ENCODE assay signal across 17 cellular contexts in the genomic region with DNA sequence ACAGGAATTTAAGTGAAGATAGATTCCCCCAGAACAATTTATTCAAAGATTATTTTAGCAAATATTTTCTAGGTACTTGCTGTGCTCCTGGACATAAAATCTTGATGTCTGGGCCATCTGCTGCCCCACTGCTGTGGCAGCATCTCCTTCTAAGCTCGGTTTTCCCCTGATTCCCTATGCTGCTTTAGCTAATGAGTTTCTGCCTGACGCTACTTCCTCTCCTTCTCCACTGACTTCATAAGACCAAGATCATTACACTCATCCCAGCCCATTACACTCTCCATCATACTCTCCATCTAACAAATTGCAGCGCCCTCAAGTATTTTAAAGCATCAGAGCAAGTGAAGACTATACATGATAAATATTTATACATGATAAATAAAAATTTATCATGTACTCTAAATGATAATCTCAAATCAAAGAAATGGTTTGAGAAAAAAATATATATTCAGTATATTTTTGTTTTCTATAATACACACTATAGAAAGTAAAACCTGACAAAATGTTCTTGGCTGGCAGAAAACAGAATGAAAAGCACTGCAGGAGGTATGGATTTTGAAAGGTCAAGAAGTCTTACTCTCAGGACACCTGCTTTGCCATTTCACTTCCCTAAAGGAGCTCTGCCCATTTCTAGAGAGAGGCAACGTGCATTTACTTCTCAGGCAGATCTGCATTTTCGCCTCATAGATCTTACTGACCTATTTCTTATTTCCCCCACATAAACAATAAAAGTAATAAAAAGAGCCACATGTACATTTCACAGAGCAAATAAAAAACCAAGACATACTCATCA.
DNase-seq lines count a peak whose midpoint lies in the region; ATAC-seq and TF ChIP-seq lines count a peak whose summit lies in the region.
"Had no signal": no experiment of that assay in that cellular context is flagged by ENCODE, and none has a peak within 500 bp of the region (broad histone marks: within the 10 kb centered on the region; RNA-seq: fewer than 3 reads in every experiment).

No MANE protein-coding gene starts in this region.

- intact Hi-C loops in heart right ventricle (cut with DNase I) = no loop called here

- peaks cover 2% of the 10 kb centered on the region for H3K27me3 Mint-ChIP-seq in neural progenitor cell (ENCODE audit: insufficient read depth, low read depth)
- H3K27me3 Mint-ChIP-seq: CD4-positive, CD25-positive, alpha-beta regulatory T cell; central memory CD8-positive, alpha-beta T cell; stimulated activated naive CD8-positive, alpha-beta T cell treated with anti-CD3 and anti-CD28 coated beads, Interleukin-15, amount 100 ng/mL, for 72 hours; T-helper 17 cell had no signal

- peak overlapping the region; percentile 26 for H3K4me2 ChIP-seq in neural progenitor cell

- no peak overlapping the region for H3K4me3 Mint-ChIP-seq in neural progenitor cell
- H3K4me3 Mint-ChIP-seq: CD4-positive, CD25-positive, alpha-beta regulatory T cell; central memory CD8-positive, alpha-beta T cell; H9; stimulated activated naive CD8-positive, alpha-beta T cell treated with anti-CD3 and anti-CD28 coated beads, Interleukin-15, amount 100 ng/mL, for 72 hours; T-helper 17 cell had no signal

- no peaks in the 10 kb centered on the region for H4K20me1 ChIP-seq in neural progenitor cell (ENCODE audit: low read depth)

- 88 to 89% methylated on average over 5 of the region's 5 CpGs for WGBS in heart right ventricle, 2 donors

- no peak overlapping the region for H3K4me3 ChIP-seq in neural progenitor cell
- H3K4me3 ChIP-seq in heart right ventricle = no peak overlapping the region
- H3K4me3 ChIP-seq: skin epidermis had no signal

- no peaks in the 10 kb centered on the region for H3K36me3 ChIP-seq in neural progenitor cell
- H3K36me3 ChIP-seq in heart right ventricle = no peaks in the 10 kb centered on the region

- no peak overlapping the region for H3K9ac ChIP-seq in neural progenitor cell

- peak overlapping the region; percentile 20 for H3K27ac Mint-ChIP-seq in neural progenitor cell
- H3K27ac Mint-ChIP-seq: CD4-positive, CD25-positive, alpha-beta regulatory T cell; stimulated activated naive CD8-positive, alpha-beta T cell treated with anti-CD3 and anti-CD28 coated beads, Interleukin-15, amount 100 ng/mL, for 72 hours; T-helper 17 cell had no signal

- peak; percentile 85 for ATAC-seq in GM19043 (IDR thresholded peaks at IDR 0.05; ENCODE audit: low read depth, unreplicated experiment)
- ATAC-seq in GM21723 (IDR thresholded peaks at IDR 0.05; ENCODE audit: unreplicated experiment) = peak; percentile 58
- peak; percentile 66 for ATAC-seq in HG03135 (IDR thresholded peaks at IDR 0.05; ENCODE audit: unreplicated experiment)
- ATAC-seq in heart right ventricle = no peak
- ATAC-seq: stimulated activated naive CD8-positive, alpha-beta T cell treated with anti-CD3 and anti-CD28 coated beads, Interleukin-15, amount 100 ng/mL, for 72 hours; T-helper 17 cell had no signal

- peaks cover 7% of the 10 kb centered on the region for H3K4me1 Mint-ChIP-seq in neural progenitor cell
- H3K4me1 Mint-ChIP-seq: CD4-positive, CD25-positive, alpha-beta regulatory T cell; central memory CD8-positive, alpha-beta T cell; stimulated activated naive CD8-positive, alpha-beta T cell treated with anti-CD3 and anti-CD28 coated beads, Interleukin-15, amount 100 ng/mL, for 72 hours; T-helper 17 cell had no signal

- no peaks in the 10 kb centered on the region for H3K79me2 ChIP-seq in neural progenitor cell (ENCODE audit: low read depth)

- H3K9me3 ChIP-seq in neural progenitor cell (ENCODE audit: low read depth) = no peaks in the 10 kb centered on the region
- no peaks in the 10 kb centered on the region for H3K9me3 ChIP-seq in heart right ventricle

- TF ChIP-seq CTCF in neural progenitor cell (IDR thresholded peaks at IDR 0.05) (no peak), heart right ventricle (IDR thresholded peaks at IDR 0.05) (no peak)

- H2AFZ ChIP-seq in neural progenitor cell (replicated peaks) = no peak overlapping the region

- H3F3A ChIP-seq in neural progenitor cell (ENCODE audit: low read depth) = no peaks in the 10 kb centered on the region

- no peaks in the 10 kb centered on the region for H3K36me3 Mint-ChIP-seq in neural progenitor cell
- H3K36me3 Mint-ChIP-seq: CD4-positive, CD25-positive, alpha-beta regulatory T cell had no signal

- H3K9me3 Mint-ChIP-seq in neural progenitor cell = no peaks in the 10 kb centered on the region
- H3K9me3 Mint-ChIP-seq: H9 had no signal

- H3K27me3 ChIP-seq in neural progenitor cell = no peaks in the 10 kb centered on the region
- no peaks in the 10 kb centered on the region for H3K27me3 ChIP-seq in heart right ventricle

- peak; percentile 41 for DNase-seq in neural progenitor cell (ENCODE audit: low spot score)
- DNase-seq in heart right ventricle = no peak
- no peak for DNase-seq in HuH-7.5 (ENCODE audit: low spot score)
- DNase-seq in HK-2 (ENCODE audit: unreplicated experiment) = no peak
- DNase-seq: activated CD4-positive, alpha-beta T cell treated with anti-CD3 and anti-CD28 coated beads for 1 hour; activated T-cell treated with anti-CD3 and anti-CD28 coated beads for 4 hours; CD4-positive, CD25-positive, alpha-beta regulatory T cell; H9; NCI-H2029 treated with DMSO at 0.1 percent for 48 hours; NCI-H82; stimulated activated naive CD8-positive, alpha-beta T cell treated with anti-CD3 and anti-CD28 coated beads, Interleukin-15, amount 100 ng/mL, for 72 hours; T-helper 17 cell had no signal

- H3K4me1 ChIP-seq in neural progenitor cell (peaks cover 9% of the 10 kb centered on the region), heart right ventricle (peaks cover 0 to 11% (median 0%) of the 10 kb centered on the region in 9 donors)

- H3K27ac ChIP-seq in neural progenitor cell (no peak overlapping the region), heart right ventricle (no peak overlapping the region)
- H3K27ac ChIP-seq: skin epidermis had no signal

Comparison
In these comparisons a context has a peak if more than half of its experiments do, and no peak if none do; other contexts are left out.
1. ATAC-seq: peak in GM19043 (single experiment), GM21723 (single experiment) and HG03135 (single experiment); none in heart right ventricle (0 of 8).